ENCODE assay signal across 19 cellular contexts in genomic region chr6:156859686-156860085, GRCh38.
A peak's percentile ranks its signal among the peaks of the same experiment; 100 is the strongest.
DNase-seq lines count a peak whose midpoint lies in the region; TF ChIP-seq lines count a peak whose summit lies in the region.
"Had no signal": no experiment of that assay in that cellular context is flagged by ENCODE, and none has a peak within 500 bp of the region (broad histone marks: within the 10 kb centered on the region; RNA-seq: fewer than 3 reads in every experiment).

No MANE protein-coding gene starts in this region.

- no peak for TF ChIP-seq EP300 in esophagus muscularis mucosa (IDR thresholded peaks at IDR 0.05)

- no peak overlapping the region for H3K4me3 Mint-ChIP-seq in activated T-helper 2 cell treated with anti-CD3 and anti-CD28 coated beads, Interferon-gamma antibody, Interleukin-2, Interleukin-4, amounts not matched to agents 10 μg/mL and 5 μg/mL and 100 μg/mL, durations not matched to agents 14 hours and 24 hours and 36 hours (ENCODE audit: low read depth)

- peaks cover 10 to 70% (median 27%) of the 10 kb centered on the region in 4 donors for H3K4me1 ChIP-seq in esophagus muscularis mucosa

- TF ChIP-seq POLR2A in esophagus muscularis mucosa (IDR thresholded peaks at IDR 0.05; ENCODE audit: low read depth) = no peak

- H3K9me3 Mint-ChIP-seq in activated T-helper 2 cell treated with anti-CD3 and anti-CD28 coated beads, Interferon-gamma antibody, Interleukin-2, Interleukin-4, amounts not matched to agents 10 μg/mL and 5 μg/mL and 100 μg/mL, durations not matched to agents 14 hours and 24 hours and 36 hours = no peaks in the 10 kb centered on the region

- H3K36me3 Mint-ChIP-seq in activated T-helper 2 cell treated with anti-CD3 and anti-CD28 coated beads, Interferon-gamma antibody, Interleukin-2, Interleukin-4, amounts not matched to agents 10 μg/mL and 5 μg/mL and 100 μg/mL, durations not matched to agents 14 hours and 24 hours and 36 hours (ENCODE audit: low read depth) = peaks cover 3% of the 10 kb centered on the region

- 75% methylated on average over 1 of the region's 1 CpG for WGBS in esophagus muscularis mucosa

- peak overlapping the region; percentile 5 for H3K27ac Mint-ChIP-seq in activated T-helper 2 cell treated with anti-CD3 and anti-CD28 coated beads, Interferon-gamma antibody, Interleukin-2, Interleukin-4, amounts not matched to agents 10 μg/mL and 5 μg/mL and 100 μg/mL, durations not matched to agents 14 hours and 24 hours and 36 hours

- H3K27me3 Mint-ChIP-seq in activated T-helper 2 cell treated with anti-CD3 and anti-CD28 coated beads, Interferon-gamma antibody, Interleukin-2, Interleukin-4, amounts not matched to agents 10 μg/mL and 5 μg/mL and 100 μg/mL, durations not matched to agents 14 hours and 24 hours and 36 hours (ENCODE audit: low read depth) = no peaks in the 10 kb centered on the region

- H3K27ac ChIP-seq in esophagus muscularis mucosa (replicated peaks in 1 of 4) = no peak overlapping the region
- H3K27ac ChIP-seq: C4-2B, KMS-11, RWPE1 had no signal

- H3K4me3 ChIP-seq in esophagus muscularis mucosa = no peak overlapping the region

- DNase-seq in NCI-H2171 treated with DMSO at 0.1 percent for 48 hours (lab: John Stamatoyannopoulos, UW) = peak; percentile 60
- no peak for DNase-seq in NCI-H2171 (lab: John Stamatoyannopoulos, UW)
- peak; percentile 97 for DNase-seq in G401 (ENCODE audit: low spot score)
- DNase-seq in activated T-helper 2 cell treated with anti-CD3 and anti-CD28 coated beads, Interferon-gamma antibody, Interleukin-2, Interleukin-4, amounts not matched to agents 10 μg/mL and 5 μg/mL and 100 μg/mL, durations not matched to agents 14 hours and 24 hours and 36 hours (ENCODE audit: low spot score) = no peak
- DNase-seq in esophagus muscularis mucosa (ENCODE audit: extremely low spot score) = peak; percentile 12
- DNase-seq in NCI-H748 (lab: John Stamatoyannopoulos, UW; ENCODE audit: unreplicated experiment) = no peak
- no peak for DNase-seq in NCI-H2227 treated with DMSO at 0.1 percent for 48 hours (lab: John Stamatoyannopoulos, UW)
- no peak for DNase-seq in kidney tubule cell (ENCODE audit: low spot score)
- DNase-seq: AML-193, EL, NCI-H1105, NCI-H146, NCI-H2081, NCI-H446 treated with DMSO at 0.1 percent for 48 hours, NCI-H748 treated with DMSO at 0.1 percent for 48 hours, SHP77 treated with DMSO at 0.1 percent for 48 hours had no signal

- no peaks in the 10 kb centered on the region for H3K9me3 ChIP-seq in esophagus muscularis mucosa

- H3K4me1 Mint-ChIP-seq in activated T-helper 2 cell treated with anti-CD3 and anti-CD28 coated beads, Interferon-gamma antibody, Interleukin-2, Interleukin-4, amounts not matched to agents 10 μg/mL and 5 μg/mL and 100 μg/mL, durations not matched to agents 14 hours and 24 hours and 36 hours (ENCODE audit: low read depth) = peaks cover 51% of the 10 kb centered on the region

- H3K36me3 ChIP-seq in esophagus muscularis mucosa = no peaks in the 10 kb centered on the region

- intact Hi-C loops in activated T-helper 2 cell treated with anti-CD3 and anti-CD28 coated beads, Interferon-gamma antibody, Interleukin-2, Interleukin-4, amounts not matched to agents 10 μg/mL and 5 μg/mL and 100 μg/mL, durations not matched to agents 14 hours and 24 hours and 36 hours (cut with micrococcal nuclease) = loop anchor here (5.0 to 10.0 kb wide), 4 partner anchors 98 to 245 kb away; no protein-coding TSS in a partner anchor
- intact Hi-C loops in esophagus muscularis mucosa (cut with DNase I) = no loop called here

- in situ Hi-C loops in G401 (cut with HindIII; ENCODE audit: low sequenced_read_pairs) = no loop called here

- no peaks in the 10 kb centered on the region for H3K27me3 ChIP-seq in esophagus muscularis mucosa

- no peak for TF ChIP-seq CTCF in esophagus muscularis mucosa (IDR thresholded peaks at IDR 0.05)

Comparison
In these comparisons a context has a peak if more than half of its experiments do, and no peak if none do; other contexts are left out.
1. DNase-seq: peak in NCI-H2171 treated with DMSO at 0.1 percent for 48 hours (single experiment), G401 (single experiment) and esophagus muscularis mucosa (single experiment); none in NCI-H2171 (single experiment), activated T-helper 2 cell treated with anti-CD3 and anti-CD28 coated beads, Interferon-gamma antibody, Interleukin-2, Interleukin-4, amounts not matched to agents 10 μg/mL and 5 μg/mL and 100 μg/mL, durations not matched to agents 14 hours and 24 hours and 36 hours (single experiment), NCI-H748 (single experiment), NCI-H2227 treated with DMSO at 0.1 percent for 48 hours (single experiment) and kidney tubule cell (single experiment).